ENCODE assay signal across 1 cellular context in the genomic region with DNA sequence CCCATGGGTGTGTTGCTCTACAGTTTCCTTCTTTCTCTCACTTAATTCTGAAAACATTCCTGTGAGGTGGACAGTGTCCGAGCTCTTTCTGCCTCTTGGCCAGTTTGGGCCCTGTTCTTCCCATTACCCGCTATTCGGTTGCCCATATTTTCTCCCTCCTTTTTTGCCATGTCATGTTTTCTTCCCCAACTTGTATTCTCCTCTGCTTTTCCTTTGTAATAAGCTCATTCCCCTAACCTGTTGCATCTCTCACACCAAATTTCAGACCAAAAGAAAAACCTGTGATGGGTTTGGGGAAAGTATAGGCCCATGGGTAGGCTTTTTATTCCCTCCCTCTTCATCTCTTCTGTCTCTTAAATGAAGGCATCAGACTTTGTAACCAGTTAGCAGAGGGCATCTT.
TF ChIP-seq lines count a peak whose summit lies in the region.

No MANE protein-coding gene starts in this region.

TF ChIP-seq in K562, 482 proteins besides CTCF, POLR2A, EP300 and RAD21:
- TF ChIP-seq ZNF316 (IDR thresholded peaks at IDR 0.05): peak; percentile 29; the same call in 1 of the 2 replicates
- TF ChIP-seq, protein P1, sequence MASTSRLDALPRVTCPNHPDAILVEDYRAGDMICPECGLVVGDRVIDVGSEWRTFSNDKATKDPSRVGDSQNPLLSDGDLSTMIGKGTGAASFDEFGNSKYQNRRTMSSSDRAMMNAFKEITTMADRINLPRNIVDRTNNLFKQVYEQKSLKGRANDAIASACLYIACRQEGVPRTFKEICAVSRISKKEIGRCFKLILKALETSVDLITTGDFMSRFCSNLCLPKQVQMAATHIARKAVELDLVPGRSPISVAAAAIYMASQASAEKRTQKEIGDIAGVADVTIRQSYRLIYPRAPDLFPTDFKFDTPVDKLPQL (IDR thresholded peaks at IDR 0.05; ENCODE audit: extremely low read depth, insufficient read length): no peak
